7 cellular contexts compared by ENCODE assay signal in the genomic region with DNA sequence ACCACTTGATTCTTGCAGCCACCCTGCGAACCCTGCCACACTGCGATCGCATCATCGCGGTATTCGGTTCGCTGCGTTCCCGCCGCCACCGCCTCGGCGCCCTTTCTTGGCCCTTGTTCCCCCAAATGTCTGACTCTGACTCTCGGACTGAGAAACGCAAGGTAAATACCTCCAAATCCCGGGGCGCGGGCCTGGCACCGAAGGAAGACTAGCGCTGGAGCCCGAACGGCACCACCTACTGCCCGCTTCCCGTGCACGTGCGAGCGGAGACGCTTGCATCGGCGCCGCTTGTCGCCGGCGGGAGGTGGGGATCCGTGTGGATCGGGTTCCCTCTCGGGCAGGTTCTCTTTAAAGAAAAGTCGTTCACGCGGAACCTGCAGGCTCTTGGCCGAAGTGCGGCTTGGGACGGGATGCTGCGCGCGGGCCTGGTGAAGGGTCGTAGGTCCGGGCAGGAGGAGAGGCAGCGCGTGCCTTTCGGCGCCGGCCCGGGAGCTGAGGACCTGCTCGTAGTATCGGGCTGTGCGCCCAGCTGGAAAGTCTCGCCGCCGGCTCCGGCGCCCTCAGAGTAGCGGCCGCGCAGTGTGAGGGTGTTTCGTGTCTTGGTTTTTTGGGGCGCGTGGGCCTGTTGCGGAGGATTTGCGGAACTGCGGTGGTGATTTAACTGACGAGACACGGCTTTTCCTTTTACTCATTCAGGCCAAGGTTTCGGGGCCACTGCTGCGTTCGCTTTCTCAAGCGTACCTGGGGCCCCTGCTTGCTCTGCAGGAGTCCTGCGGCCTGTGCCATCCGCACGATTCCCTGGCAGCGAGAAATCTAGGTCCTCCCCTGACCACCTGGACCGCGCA. TPM values are rescaled to one million over a fixed set of nuclear protein-coding genes. Genes with fewer than 3 reads are reported as not detected.
DNase-seq lines count a peak whose midpoint lies in the region; ATAC-seq, FAIRE-seq and TF ChIP-seq lines count a peak whose summit lies in the region.

No MANE protein-coding gene starts in this region.

- H3K4me1 ChIP-seq in Karpas-422 (ENCODE audit: low read length) (peaks cover 73% of the 10 kb centered on the region), mammary epithelial cell (ENCODE audit: insufficient read depth, low read length) (peaks cover 30% of the 10 kb centered on the region)

- H3K4me3 Mint-ChIP-seq in T-helper 17 cell: peak overlapping the region; percentile 94

- H3K27ac ChIP-seq in Karpas-422 (ENCODE audit: low read length) (peak overlapping the region; percentile 89), mammary epithelial cell (ENCODE audit: insufficient read depth, low read depth, low read length) (peak overlapping the region; percentile 80)

- intact Hi-C loops in mammary epithelial cell (cut with micrococcal nuclease): loop anchor here (5.0 kb wide), 1 partner anchor 36 kb away; no protein-coding TSS in a partner anchor
- intact Hi-C loops in left colon (cut with DNase I, micrococcal nuclease): no loop called here

- H3K27me3 ChIP-seq in Karpas-422 (ENCODE audit: low read length) (no peaks in the 10 kb centered on the region; the same call in 1 of the 2 replicates), mammary epithelial cell (ENCODE audit: insufficient read depth, low read length) (no peaks in the 10 kb centered on the region)

- H2AFZ ChIP-seq in Karpas-422 (ENCODE audit: low read length) (0 out of 2 replicates have a peak overlapping the region, but pooled peaks have one; percentile 8), mammary epithelial cell (ENCODE audit: low read depth, low read length) (peak overlapping the region; percentile 97)

- dilution Hi-C loops in mammary epithelial cell (cut with HindIII; ENCODE audit: low sequenced_read_pairs): no loop called here

- TF ChIP-seq CTCF in GM13977 (IDR thresholded peaks at IDR 0.05; ENCODE audit: extremely low read depth, insufficient read depth, missing control alignments) (no peak), mammary epithelial cell (conservative IDR thresholded peaks at IDR 0.05 in 1 of 2, IDR thresholded peaks at IDR 0.05 in 1 of 2; ENCODE audit: extremely low read depth in 1 of 2, insufficient read depth in 1 of 2, low read depth in 1 of 2, low read length in 2 of 2) (no peak), D721Med (IDR thresholded peaks at IDR 0.05; ENCODE audit: insufficient read depth, missing control alignments) (no peak)

- H3K4me3 ChIP-seq in Karpas-422 (ENCODE audit: low read length) (peak overlapping the region; percentile 97), mammary epithelial cell (replicated peaks in 1 of 3; ENCODE audit: insufficient read depth in 1 of 3, low read depth in 2 of 3, low read length in 3 of 3) (peak overlapping the region; percentile 72 to 92 (median 78))

- CTCF ChIA-PET in mammary epithelial cell (lab: Charles Lee; ENCODE audit: low non-redundant PET): interaction anchor here (0.8 kb wide), 1 partner anchor 589 kb away, joined by 4 read pairs; no protein-coding TSS in a partner anchor

- ATAC-seq in T-helper 17 cell (peak; percentile 8), left colon (no peak)

- H3K36me3 ChIP-seq in Karpas-422 (ENCODE audit: insufficient read depth, low read length) (peaks cover 29% of the 10 kb centered on the region), mammary epithelial cell (ENCODE audit: insufficient read depth, low read length) (no peaks in the 10 kb centered on the region)

- H4K20me1 ChIP-seq in Karpas-422 (ENCODE audit: insufficient read depth, low read depth, low read length) (peaks cover 47% of the 10 kb centered on the region), mammary epithelial cell (ENCODE audit: insufficient read depth, low read length) (no peaks in the 10 kb centered on the region)

- DNase-seq in GM13977 (ENCODE audit: low spot score) (peak; percentile 52), Karpas-422 (peak; percentile 83), T-helper 17 cell (peak; percentile 17 to 25 (median 23)), mammary epithelial cell (peak; percentile 58), left colon (peak; percentile 39 to 72), D721Med (ENCODE audit: insufficient read length, low spot score) (no peak)
- peak; percentile 57 to 59 for DNase-seq in stimulated activated CD4-positive, alpha-beta T cell treated with anti-CD3 and anti-CD28 coated beads, Interleukin-2, amount 100 ng/mL, for 24 hours

- H3K9me3 ChIP-seq in Karpas-422 (ENCODE audit: low read length) (no peaks in the 10 kb centered on the region), T-helper 17 cell (ENCODE audit: control insufficient read depth, low read length, poor library complexity, severe bottlenecking) (no peaks in the 10 kb centered on the region), mammary epithelial cell (replicated peaks; ENCODE audit: insufficient read depth, low read length) (no peaks in the 10 kb centered on the region)

- FAIRE-seq in D721Med (lab: Jason Lieb, UNC): no peak

- H3K4me2 ChIP-seq in Karpas-422 (ENCODE audit: low read depth, low read length, poor library complexity, severe bottlenecking) (peak overlapping the region; percentile 92), mammary epithelial cell (ENCODE audit: insufficient read depth, low read depth, low read length) (peak overlapping the region; percentile 89)

- WGBS in mammary epithelial cell (ENCODE audit: low coverage, missing lambda C conversion rate): 3% methylated on average over 40 of the region's 83 CpGs

- no peaks in the 10 kb centered on the region for H3K9me2 ChIP-seq in Karpas-422 (replicated peaks; ENCODE audit: insufficient read depth, low read length)

- in situ Hi-C loops in GM13977 (cut with MboI; ENCODE audit: low pct_unique_long_range_greater_than_20kb, low sequenced_read_pairs, unreplicated experiment): loop anchor here (25.0 kb wide), 1 partner anchor 591 kb away; no protein-coding TSS in a partner anchor
- in situ Hi-C loops in mammary epithelial cell (cut with MboI; ENCODE audit: low sequenced_read_pairs in 2 of 2): loop anchor here in 1 of 2 donors (25.0 kb wide), 1 partner anchor 566 kb away; no protein-coding TSS in a partner anchor

- TSS peak; percentile 60 for BruUV-seq in mammary epithelial cell (replicated peaks; lab: Mats Ljungman, UMichigan)

- H3K36me3 Mint-ChIP-seq in T-helper 17 cell (ENCODE audit: low read depth): peaks cover 2% of the 10 kb centered on the region

- peaks cover 52% of the 10 kb centered on the region for H3K79me2 ChIP-seq in Karpas-422 (ENCODE audit: low read length)
- H3K79me2 ChIP-seq in mammary epithelial cell (ENCODE audit: insufficient read depth, low read length): peaks cover 37% of the 10 kb centered on the region

- H3K27ac Mint-ChIP-seq in T-helper 17 cell: peak overlapping the region; percentile 90

- H3K27me3 Mint-ChIP-seq in T-helper 17 cell: peaks cover 32% of the 10 kb centered on the region

- H3K4me1 Mint-ChIP-seq in T-helper 17 cell: peaks cover 31% of the 10 kb centered on the region

- peak overlapping the region; percentile 97 for H3K9ac ChIP-seq in Karpas-422 (ENCODE audit: low read length)
- H3K9ac ChIP-seq in mammary epithelial cell (ENCODE audit: insufficient read depth, low read length): peak overlapping the region; percentile 81

RNA-seq across cellular contexts. Expression of a gene that starts 0.5 kb away (rescaled TPM):
- 29.7 and 51.9 TPM in 2 replicates for total RNA-seq in Karpas-422 (2014; rRNA removed; shearing (Covaris generic); ENCODE audit: low replicate concordance)
- total RNA-seq in T-helper 17 cell (10 to 100 TPM; 29.5 to 47.2 TPM), mammary epithelial cell (1 to 10 TPM; 7.3 to 9.7 TPM), left colon (10 to 100 TPM; 21.2 to 38.6 TPM)
- polyA plus RNA-seq in mammary epithelial cell: 6.2 TPM
- polyA minus RNA-seq in mammary epithelial cell: 4.8 TPM
